ENCODE assay signal across 9 cellular contexts in the genomic region with DNA sequence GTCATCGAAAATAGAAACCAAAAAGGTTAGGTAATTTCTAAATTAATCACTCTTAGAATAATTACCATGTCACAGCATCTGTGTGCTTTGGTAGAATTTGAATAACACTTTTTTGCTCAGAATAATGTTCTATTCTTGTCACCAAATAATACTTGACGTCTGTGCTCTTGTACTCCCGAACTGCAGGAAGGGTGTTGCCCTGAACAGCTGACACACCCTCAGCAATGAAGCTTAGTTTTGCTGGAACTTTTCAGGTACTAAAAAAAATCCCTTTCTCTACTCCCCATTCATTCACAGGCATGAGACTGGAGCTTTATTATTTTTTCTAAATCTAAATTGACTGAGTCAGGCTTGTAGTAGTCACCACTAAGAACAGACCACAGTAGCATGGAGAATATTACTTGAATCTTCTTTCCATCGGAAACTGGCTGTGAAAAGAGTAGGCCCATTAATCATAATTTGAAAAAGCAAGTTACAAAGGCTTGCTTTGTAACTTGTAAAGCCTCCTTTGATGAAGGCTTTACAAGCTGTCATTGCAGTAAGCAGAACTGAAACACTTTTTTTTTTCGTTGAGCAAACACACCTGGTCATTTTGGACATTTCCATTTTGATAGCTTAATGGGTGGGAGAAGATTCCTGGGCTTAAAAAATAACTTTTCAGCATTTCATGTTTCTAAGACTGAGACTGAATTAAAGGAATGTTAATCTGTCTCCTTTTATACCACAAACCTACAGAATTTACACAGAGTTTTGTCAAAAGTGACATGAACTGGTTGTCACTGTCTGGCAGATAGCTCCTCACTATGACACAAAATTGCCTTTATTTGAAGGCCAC.
DNase-seq lines count a peak whose midpoint lies in the region; ATAC-seq lines count a peak whose summit lies in the region.
"Had no signal": no experiment of that assay in that cellular context is flagged by ENCODE, and none has a peak within 500 bp of the region (broad histone marks: within the 10 kb centered on the region; RNA-seq: fewer than 3 reads in every experiment).

No MANE protein-coding gene starts in this region.

- H3K27ac ChIP-seq in SK-N-MC (no peak overlapping the region), skin epidermis (peak overlapping the region in 19 of 21 experiments; percentile 7 to 80 (median 58))

- no peaks in the 10 kb centered on the region for H3K9me3 ChIP-seq in SK-N-MC (ENCODE audit: low read depth, low read length)

- no peaks in the 10 kb centered on the region for H3K36me3 ChIP-seq in SK-N-MC (ENCODE audit: insufficient read depth, low read length)

- H3K9ac ChIP-seq in SK-N-MC (ENCODE audit: insufficient read length), result peak overlapping the region; percentile 28

- H3K4me3 ChIP-seq in SK-N-MC (no peak overlapping the region), skin epidermis (no peak overlapping the region)

- peak; percentile 77 for DNase-seq in activated effector memory CD4-positive, alpha-beta T cell treated with anti-CD3 and anti-CD28 coated beads, Interleukin-2, amount 50 U/mL, for 16 hours
- no peak for DNase-seq in activated effector memory CD4-positive, alpha-beta T cell treated with Interleukin-2 at 50 U/mL for 16 hours
- DNase-seq in SK-N-MC (ENCODE audit: low read depth, low spot score) (no peak), occipital lobe (lab: John Stamatoyannopoulos, UW) (no peak), activated gamma-delta T cell (lab: John Stamatoyannopoulos, UW) (no peak)
- DNase-seq: DND-41 had no signal

- ATAC-seq in HG03060 (IDR thresholded peaks at IDR 0.05; ENCODE audit: low read depth, unreplicated experiment), result peak; percentile 44
- peak; percentile 75 for ATAC-seq in esophagus mucosa
